In the genomic region with DNA sequence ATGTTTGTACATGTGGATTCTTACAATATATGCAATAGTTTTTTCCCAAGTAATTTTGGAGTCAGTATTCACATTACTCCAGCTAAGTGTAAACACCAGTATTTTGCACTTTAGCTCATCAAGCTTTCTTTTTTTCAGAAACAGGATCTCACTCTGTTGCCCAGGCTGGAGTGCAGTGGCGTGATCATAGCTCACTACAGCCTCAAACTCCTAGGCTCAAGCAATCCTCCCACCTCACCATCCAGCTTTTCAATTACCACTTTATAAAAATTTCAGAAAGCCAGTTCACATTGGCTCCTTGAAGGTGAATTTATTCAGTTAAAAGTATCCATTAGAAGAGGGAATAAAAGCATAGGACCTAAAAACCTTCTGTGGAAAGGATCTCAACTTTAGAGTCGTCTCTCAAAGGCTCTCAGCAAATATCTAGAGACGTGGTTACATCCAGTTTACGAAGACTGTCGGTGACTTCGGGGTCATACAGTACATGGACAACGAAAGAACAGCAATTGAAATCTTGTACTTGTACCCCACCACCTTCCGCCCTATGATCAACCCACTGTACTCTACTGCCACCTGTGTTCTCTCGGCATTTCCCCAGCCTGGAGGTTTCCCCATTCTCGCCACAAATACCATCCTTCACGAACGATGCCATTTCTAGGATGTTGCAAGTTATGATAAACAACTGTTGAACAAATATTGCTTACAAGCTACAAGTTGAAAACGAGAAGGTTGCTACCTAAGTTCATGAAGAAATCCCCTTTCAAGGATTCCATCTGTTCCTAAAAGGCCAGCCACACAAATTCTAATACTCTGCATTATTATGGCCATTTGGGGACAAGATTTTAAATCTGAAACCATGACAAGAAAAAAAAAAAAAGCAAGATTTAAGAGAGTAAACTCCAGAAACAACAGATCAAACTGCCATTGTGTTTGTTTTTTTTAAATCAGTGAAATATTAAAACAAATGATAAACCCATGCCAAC, we compare ENCODE assay signal across 9 cellular contexts. TPM values are rescaled to one million over a fixed set of nuclear protein-coding genes. Genes with fewer than 3 reads are reported as not detected.
A peak's percentile ranks its signal among the peaks of the same experiment; 100 is the strongest.
DNase-seq lines count a peak whose midpoint lies in the region; ATAC-seq and TF ChIP-seq lines count a peak whose summit lies in the region.
"Had no signal": no experiment of that assay in that cellular context is flagged by ENCODE, and none has a peak within 500 bp of the region (broad histone marks: within the 10 kb centered on the region; RNA-seq: fewer than 3 reads in every experiment).

No MANE protein-coding gene starts in this region.

- TF ChIP-seq CTCF in brain microvascular endothelial cell (IDR thresholded peaks at IDR 0.05; ENCODE audit: low read depth, low read length, missing control alignments) (peak; percentile 83), stomach (IDR thresholded peaks at IDR 0.05) (peak in 5 of 7 experiments; percentile 38 to 73 (median 44))

- H3K9me3 ChIP-seq in BLaER1 (no peaks in the 10 kb centered on the region), stomach (no peaks in the 10 kb centered on the region)

- H3K36me3 ChIP-seq in BLaER1 (no peaks in the 10 kb centered on the region), brain microvascular endothelial cell (replicated peaks) (no peaks in the 10 kb centered on the region), stomach (no peaks in the 10 kb centered on the region)

- DNase-seq in NCI-H748 (lab: John Stamatoyannopoulos, UW; ENCODE audit: unreplicated experiment) (peak; percentile 62), brain microvascular endothelial cell (peak; percentile 74), kidney glomerular epithelial cell (lab: John Stamatoyannopoulos, UW) (peak; percentile 62), stomach (peak; percentile 47), occipital lobe (lab: John Stamatoyannopoulos, UW) (no peak)

- H3K4me3 ChIP-seq in BLaER1, result peak overlapping the region; percentile 92; the same call in 1 of the 2 replicates
- peak overlapping the region; percentile 96 for H3K4me3 ChIP-seq in brain microvascular endothelial cell (ENCODE audit: low read depth, low read length)
- peak overlapping the region; percentile 81 to 96 (median 92) for H3K4me3 ChIP-seq in stomach

- H3K4me1 ChIP-seq in BLaER1 (peaks cover 37% of the 10 kb centered on the region), stomach (peaks cover 20 to 75% (median 40%) of the 10 kb centered on the region in 4 donors)

- H3K4me2 ChIP-seq in BLaER1, result peak overlapping the region; percentile 90

- peaks cover 17% of the 10 kb centered on the region for H3K27me3 ChIP-seq in BLaER1
- H3K27me3 ChIP-seq in brain microvascular endothelial cell (replicated peaks), result no peaks in the 10 kb centered on the region
- H3K27me3 ChIP-seq in stomach, result peaks cover 0 to 10% (median 0%) of the 10 kb centered on the region in 3 donors

- WGBS in stomach, 5 donors, result 13 to 32% (median 21%) methylated on average over 13 of the region's 13 CpGs

- intact Hi-C loops in stomach (cut with DNase I; ENCODE audit: low total_unique reads), result loop anchor here (5.0 kb wide), 2 partner anchors 235 to 285 kb away; no protein-coding TSS in a partner anchor

- no peak for TF ChIP-seq EP300 in stomach (IDR thresholded peaks at IDR 0.05)

- no peak for TF ChIP-seq POLR2A in stomach (IDR thresholded peaks at IDR 0.05)

- H4K20me1 ChIP-seq in BLaER1, result peaks cover 33% of the 10 kb centered on the region

- in situ Hi-C loops in brain microvascular endothelial cell (cut with HindIII; ENCODE audit: low pct_ligation_motif_present, low sequenced_read_pairs), result no loop called here

- peak; percentile 19 for ATAC-seq in GM19351 (IDR thresholded peaks at IDR 0.05; ENCODE audit: unreplicated experiment)
- no peak for ATAC-seq in GM19455 (IDR thresholded peaks at IDR 0.05; ENCODE audit: unreplicated experiment)

- H3K9ac ChIP-seq in BLaER1, result no peak overlapping the region

- H3K27ac ChIP-seq in BLaER1, result no peak overlapping the region
- peak overlapping the region; percentile 25 for H3K27ac ChIP-seq in brain microvascular endothelial cell
- peak overlapping the region in 2 of 5 donors; percentile 89 to 90 for H3K27ac ChIP-seq in stomach

RNA-seq across cellular contexts. Expression of a gene that starts 1.8 kb away (rescaled TPM):
- total RNA-seq in stomach (10 to 100 TPM in 4 of 5 donors, 1 to 10 TPM in 1; 9.0 to 55.4 (median 41.1) TPM), occipital lobe (78.5 TPM)
- 1 to 10 TPM; 4.7 to 9.2 (median 7.9) TPM for polyA plus RNA-seq in stomach

RNA-seq across cellular contexts. Expression of a gene that starts 44.2 kb away (rescaled TPM):
- total RNA-seq in stomach, result 10 to 100 TPM in 4 of 5 donors, 1 to 10 TPM in 1; 6.4 to 43.4 (median 17.5) TPM
- polyA plus RNA-seq in stomach, result 10 to 100 TPM in 2 of 3 donors, 1 to 10 TPM in 1; 4.6 to 23.2 (median 19.9) TPM
- 839 TPM for total RNA-seq in occipital lobe
- total RNA-seq: T-helper 1 cell treated with Interleukin-12 subunit alpha and Interleukin-12 subunit beta and Interleukin-4 antibody, amounts not matched to agents 30 ng/mL and 1 ng/mL, for 36 hours had no signal

Comparison
In these comparisons a context has a peak if more than half of its experiments do, and no peak if none do; other contexts are left out.
1. RNA of a gene that starts 44.2 kb away (total RNA-seq): 839 TPM in occipital lobe (single experiment); 6.4 to 43.4 TPM in stomach; every median in the first group is over 10 times any median in the second.
2. Peak in every context shown above with its lines, with median percentiles within 50 percentile points of each other: H3K4me3 ChIP-seq.